ENCODE assay signal across 8 cellular contexts in the genomic region with DNA sequence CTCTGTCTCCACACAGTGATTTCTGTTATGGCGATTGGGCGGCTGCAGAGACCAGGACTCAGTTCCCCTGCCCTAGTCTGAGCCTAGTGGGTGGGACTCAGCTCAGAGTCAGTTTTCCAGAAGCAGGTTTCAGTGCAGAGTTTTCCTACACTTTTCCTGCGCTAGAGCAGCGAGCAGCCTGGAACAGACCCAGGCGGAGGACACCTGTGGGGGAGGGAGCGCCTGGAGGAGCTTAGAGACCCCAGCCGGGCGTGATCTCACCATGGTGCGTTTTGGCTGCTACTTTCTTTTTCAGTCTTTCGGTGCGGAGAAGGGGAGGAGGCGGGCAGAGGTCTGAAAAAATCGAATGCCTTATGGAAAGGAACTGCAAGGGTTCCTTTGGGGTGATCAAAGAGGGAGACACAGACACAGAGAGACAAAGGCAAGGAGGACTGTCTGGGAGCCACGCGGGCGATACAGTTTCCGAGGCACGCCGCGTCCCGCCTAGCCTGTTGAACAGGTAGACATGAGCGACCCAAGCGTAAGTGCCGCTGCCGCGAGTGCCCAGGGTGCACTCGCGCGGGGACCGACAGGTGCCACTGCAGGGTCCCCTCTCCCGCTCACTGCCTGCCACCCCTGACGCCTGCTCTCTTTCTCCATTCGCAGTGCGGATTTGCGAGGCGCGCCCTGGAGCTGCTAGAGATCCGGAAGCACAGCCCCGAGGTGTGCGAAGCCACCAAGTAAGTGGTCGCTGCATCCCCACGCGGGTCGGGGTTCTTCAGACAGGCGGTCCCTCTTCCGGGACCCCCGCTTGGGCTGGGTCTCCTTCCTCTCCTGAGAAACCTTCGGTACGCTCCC. TPM values are rescaled to one million over a fixed set of nuclear protein-coding genes. Genes with fewer than 3 reads are reported as not detected.
DNase-seq lines count a peak whose midpoint lies in the region; ATAC-seq and TF ChIP-seq lines count a peak whose summit lies in the region.

A gene with protein sequence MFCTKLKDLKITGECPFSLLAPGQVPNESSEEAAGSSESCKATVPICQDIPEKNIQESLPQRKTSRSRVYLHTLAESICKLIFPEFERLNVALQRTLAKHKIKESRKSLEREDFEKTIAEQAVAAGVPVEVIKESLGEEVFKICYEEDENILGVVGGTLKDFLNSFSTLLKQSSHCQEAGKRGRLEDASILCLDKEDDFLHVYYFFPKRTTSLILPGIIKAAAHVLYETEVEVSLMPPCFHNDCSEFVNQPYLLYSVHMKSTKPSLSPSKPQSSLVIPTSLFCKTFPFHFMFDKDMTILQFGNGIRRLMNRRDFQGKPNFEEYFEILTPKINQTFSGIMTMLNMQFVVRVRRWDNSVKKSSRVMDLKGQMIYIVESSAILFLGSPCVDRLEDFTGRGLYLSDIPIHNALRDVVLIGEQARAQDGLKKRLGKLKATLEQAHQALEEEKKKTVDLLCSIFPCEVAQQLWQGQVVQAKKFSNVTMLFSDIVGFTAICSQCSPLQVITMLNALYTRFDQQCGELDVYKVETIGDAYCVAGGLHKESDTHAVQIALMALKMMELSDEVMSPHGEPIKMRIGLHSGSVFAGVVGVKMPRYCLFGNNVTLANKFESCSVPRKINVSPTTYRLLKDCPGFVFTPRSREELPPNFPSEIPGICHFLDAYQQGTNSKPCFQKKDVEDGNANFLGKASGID (plus strand): TSS at position 148 of the 837 bp plus-strand sequence. CDS start 30,020 bp downstream, outside the sequence.

- TF ChIP-seq CTCF in testis (IDR thresholded peaks at IDR 0.05) = no peak

- no peak within 1 kb of the TSS for H3K27ac ChIP-seq in CD4-positive, CD25-positive, alpha-beta regulatory T cell (ENCODE audit: insufficient read depth, low read length, poor library complexity, severe bottlenecking)
- peak within 1 kb of the TSS in 1 of 2 donors; percentile 8 for H3K27ac ChIP-seq in testis

- H3K27me3 ChIP-seq in CD4-positive, CD25-positive, alpha-beta regulatory T cell (ENCODE audit: control insufficient read depth, insufficient read depth, low read length) = peaks cover 16% of the 10 kb centered on the region
- H3K27me3 ChIP-seq in testis = no peaks in the 10 kb centered on the region

- H3K9me3 Mint-ChIP-seq in CD4-positive, CD25-positive, alpha-beta regulatory T cell = peaks cover 0 to 4% (median 0%) of the 10 kb centered on the region in 7 donors
- H3K9me3 Mint-ChIP-seq in activated CD4-positive, alpha-beta T cell treated with anti-CD3 and anti-CD28 coated beads, Interleukin-2, amount 10 ng/mL, durations not matched to agents 7 days and 5 days = no peaks in the 10 kb centered on the region

- ATAC-seq in CD4-positive, CD25-positive, alpha-beta regulatory T cell (ENCODE audit: low read depth in 2 of 2) = peak in 1 of 2 donors; percentile 34
- ATAC-seq in HG03432 (IDR thresholded peaks at IDR 0.05; ENCODE audit: unreplicated experiment) = peak; percentile 67

- POLR2A ChIA-PET in activated CD4-positive, alpha-beta T cell treated with anti-CD3 and anti-CD28 coated beads, Interleukin-2, amount 10 ng/mL, durations not matched to agents 7 days and 5 days (lab: Charles Lee) = no interaction called here

- H3K4me1 ChIP-seq in CD4-positive, CD25-positive, alpha-beta regulatory T cell (ENCODE audit: control insufficient read depth, insufficient read depth, low read length, poor library complexity, severe bottlenecking) = peaks cover 4% of the 10 kb centered on the region
- no peaks in the 10 kb centered on the region for H3K4me1 ChIP-seq in testis

- TF ChIP-seq POLR2A in erythroblast (IDR thresholded peaks at IDR 0.05; ENCODE audit: low read length) = no peak
- TF ChIP-seq POLR2A in testis (IDR thresholded peaks at IDR 0.05) = no peak

- H3K4me3 ChIP-seq in CD4-positive, CD25-positive, alpha-beta regulatory T cell (ENCODE audit: low read depth, low read length) = no peak within 1 kb of the TSS
- H3K4me3 ChIP-seq in testis = peak within 1 kb of the TSS; percentile 44 to 63

- H3K4me3 Mint-ChIP-seq in CD4-positive, CD25-positive, alpha-beta regulatory T cell = peak within 1 kb of the TSS; percentile 11 to 81 (median 52)
- peak within 1 kb of the TSS; percentile 81 for H3K4me3 Mint-ChIP-seq in activated CD4-positive, alpha-beta T cell treated with anti-CD3 and anti-CD28 coated beads, Interleukin-2, amount 10 ng/mL, durations not matched to agents 7 days and 5 days

- CTCF ChIA-PET in activated CD4-positive, alpha-beta T cell treated with anti-CD3 and anti-CD28 coated beads, Interleukin-2, amount 10 ng/mL, durations not matched to agents 7 days and 5 days (lab: Charles Lee) = no interaction called here

- peaks cover 41% of the 10 kb centered on the region for H3K27me3 Mint-ChIP-seq in CD4-positive, CD25-positive, alpha-beta regulatory T cell
- peaks cover 72% of the 10 kb centered on the region for H3K27me3 Mint-ChIP-seq in activated CD4-positive, alpha-beta T cell treated with anti-CD3 and anti-CD28 coated beads, Interleukin-2, amount 10 ng/mL, durations not matched to agents 7 days and 5 days

- H3K9me3 ChIP-seq in CD4-positive, CD25-positive, alpha-beta regulatory T cell (ENCODE audit: control insufficient read depth in 2 of 2, low read length in 2 of 2) = no peaks in the 10 kb centered on the region
- H3K9me3 ChIP-seq in testis = no peaks in the 10 kb centered on the region

- intact Hi-C loops in testis (cut with DNase I; ENCODE audit: low total_unique reads) = no loop called here

- no peak within 1 kb of the TSS for H3K27ac Mint-ChIP-seq in CD4-positive, CD25-positive, alpha-beta regulatory T cell
- no peak within 1 kb of the TSS for H3K27ac Mint-ChIP-seq in activated CD4-positive, alpha-beta T cell treated with anti-CD3 and anti-CD28 coated beads, Interleukin-2, amount 10 ng/mL, durations not matched to agents 7 days and 5 days

- H3K36me3 Mint-ChIP-seq in CD4-positive, CD25-positive, alpha-beta regulatory T cell = no peaks in the 10 kb centered on the region
- no peaks in the 10 kb centered on the region for H3K36me3 Mint-ChIP-seq in activated CD4-positive, alpha-beta T cell treated with anti-CD3 and anti-CD28 coated beads, Interleukin-2, amount 10 ng/mL, durations not matched to agents 7 days and 5 days (ENCODE audit: low read depth)

- 1% methylated on average over 44 to 49 of the region's 49 CpGs for WGBS in testis, 2 donors

- H3K4me1 Mint-ChIP-seq in CD4-positive, CD25-positive, alpha-beta regulatory T cell = peaks cover 0 to 17% (median 7%) of the 10 kb centered on the region in 4 donors
- peaks cover 14% of the 10 kb centered on the region for H3K4me1 Mint-ChIP-seq in activated CD4-positive, alpha-beta T cell treated with anti-CD3 and anti-CD28 coated beads, Interleukin-2, amount 10 ng/mL, durations not matched to agents 7 days and 5 days

- DNase-seq in CD4-positive, CD25-positive, alpha-beta regulatory T cell = peak in 1 of 3 donors; percentile 19
- DNase-seq in GM19238 (ENCODE audit: insufficient read length, low spot score) (peak; percentile 34), erythroblast (lab: John Stamatoyannopoulos, UW) (peak; percentile 4 to 5), midbrain (lab: John Stamatoyannopoulos, UW) (peak; percentile 36), testis (peak; percentile 31), GOT3 (lab: John Stamatoyannopoulos, UW) (no peak)
- DNase-seq in activated CD4-positive, alpha-beta T cell treated with anti-CD3 and anti-CD28 coated beads, Interleukin-2, amount 10 ng/mL, durations not matched to agents 7 days and 5 days = peak; percentile 29

- H3K36me3 ChIP-seq in CD4-positive, CD25-positive, alpha-beta regulatory T cell (ENCODE audit: control insufficient read depth, insufficient read depth, low read length) = no peaks in the 10 kb centered on the region
- no peaks in the 10 kb centered on the region for H3K36me3 ChIP-seq in testis (ENCODE audit: low read depth, missing control alignments)

RNA-seq across cellular contexts. Expression of the gene that starts here (rescaled TPM):
- total RNA-seq in CD4-positive, CD25-positive, alpha-beta regulatory T cell = 1.9 TPM
- polyA plus RNA-seq in CD4-positive, CD25-positive, alpha-beta regulatory T cell = not detected
- not detected for total RNA-seq in activated CD4-positive, alpha-beta T cell treated with anti-CD3 and anti-CD28 coated beads, Interleukin-2, amount 10 ng/mL, durations not matched to agents 7 days and 5 days
- 1 to 10 TPM; 2.5 to 4.6 TPM for total RNA-seq in testis
- 4.5 TPM for polyA plus RNA-seq in testis (ENCODE audit: insufficient read depth, low read depth, low replicate concordance)

Comparison
In these comparisons a context has a peak if more than half of its experiments do, and no peak if none do; other contexts are left out.
1. Peak in DNase-seq in activated CD4-positive, alpha-beta T cell treated with anti-CD3 and anti-CD28 coated beads, Interleukin-2, amount 10 ng/mL, durations not matched to agents 7 days and 5 days; RNA of the gene not detected or under 1 TPM.